14 cellular contexts compared by ENCODE assay signal in the genomic region with DNA sequence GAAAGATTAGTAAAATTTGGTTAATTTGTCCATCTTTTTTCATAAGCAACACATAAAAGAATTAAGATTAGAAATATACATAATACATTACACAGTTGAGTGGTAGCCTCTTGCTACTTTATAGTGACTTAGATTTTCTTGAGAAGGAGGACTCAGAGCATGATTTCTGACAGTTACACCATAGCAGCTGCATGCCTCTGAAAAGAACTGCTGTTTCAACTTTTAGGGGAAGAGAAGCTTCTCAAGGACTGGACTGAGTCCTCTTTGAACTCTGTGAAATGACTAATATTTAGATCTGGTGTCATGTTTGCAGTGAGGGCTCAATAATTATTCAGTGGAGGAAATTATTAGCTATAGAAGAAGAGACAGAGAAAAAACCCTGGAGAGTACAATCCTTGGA.
A peak's percentile ranks its signal among the peaks of the same experiment; 100 is the strongest.
DNase-seq lines count a peak whose midpoint lies in the region; TF ChIP-seq lines count a peak whose summit lies in the region.
"Had no signal": no experiment of that assay in that cellular context is flagged by ENCODE, and none has a peak within 500 bp of the region (broad histone marks: within the 10 kb centered on the region; RNA-seq: fewer than 3 reads in every experiment).

No MANE protein-coding gene starts in this region.

- H3K4me2 ChIP-seq in KMS-11, result peak overlapping the region; percentile 5; the same call in 1 of the 2 replicates

- H3K9me3 ChIP-seq in adipocyte (ENCODE audit: control insufficient read depth, low read length), result no peaks in the 10 kb centered on the region
- H3K9me3 ChIP-seq: HAP-1 had no signal

- H3K4me3 ChIP-seq in KMS-11 (IDR thresholded peaks at IDR 0.05; ENCODE audit: insufficient read depth, low read depth, low read length) (no peak overlapping the region), adipocyte (ENCODE audit: low read length) (no peak overlapping the region), fibroblast of the aortic adventitia (ENCODE audit: low read depth, low read length) (no peak overlapping the region)
- H3K4me3 ChIP-seq: GM12878, HAP-1 had no signal

- H3K36me3 ChIP-seq in KMS-11 (ENCODE audit: insufficient read depth) (no peaks in the 10 kb centered on the region), adipocyte (ENCODE audit: control insufficient read depth, insufficient read depth, low read length, severe bottlenecking) (no peaks in the 10 kb centered on the region)
- H3K36me3 ChIP-seq: HAP-1 had no signal

- no peak overlapping the region for H2AFZ ChIP-seq in KMS-11 (ENCODE audit: low read depth)

- H3K27me3 ChIP-seq in KMS-11 (ENCODE audit: insufficient read depth, low read depth), result no peaks in the 10 kb centered on the region
- no peaks in the 10 kb centered on the region for H3K27me3 ChIP-seq in adipocyte (replicated peaks; ENCODE audit: control insufficient read depth, insufficient read depth, low read length)

- no peaks in the 10 kb centered on the region for H4K20me1 ChIP-seq in KMS-11 (ENCODE audit: insufficient read depth)

- TF ChIP-seq CTCF in KMS-11 (conservative IDR thresholded peaks at IDR 0.05; ENCODE audit: low read depth, low read length) (no peak), fibroblast of the aortic adventitia (IDR thresholded peaks at IDR 0.05; ENCODE audit: insufficient read depth, low read length) (no peak), GM20000 (IDR thresholded peaks at IDR 0.05; ENCODE audit: extremely low read depth, missing control alignments) (no peak)

- DNase-seq in adipocyte (ENCODE audit: low read depth) (peak; percentile 52), fibroblast of the aortic adventitia (ENCODE audit: low read depth) (peak; percentile 26), stromal cell of bone marrow (ENCODE audit: low read depth) (peak; percentile 31), GM20000 (ENCODE audit: low spot score) (no peak), activated gamma-delta T cell treated with Interleukin-2 at 50 U/mL for 16 hours (no peak), NCI-H1105 treated with DMSO at 0.1 percent for 48 hours (lab: John Stamatoyannopoulos, UW) (no peak)
- DNase-seq: C1 segment of cervical spinal cord; Calu3; CD4-positive, alpha-beta T cell; DMS 273 treated with DMSO at 0.1 percent for 48 hours had no signal

- H3K27ac ChIP-seq in KMS-11, result peak overlapping the region; percentile 46; the same call in 1 of the 2 replicates
- H3K27ac ChIP-seq: HL-60 had no signal

- no peaks in the 10 kb centered on the region for H3K79me2 ChIP-seq in KMS-11 (ENCODE audit: insufficient read depth, low read depth)

- H3K9ac ChIP-seq in KMS-11 (no peak overlapping the region), adipocyte (ENCODE audit: low read length) (no peak overlapping the region)

- H3K4me1 ChIP-seq in KMS-11 (ENCODE audit: low read depth, poor library complexity, severe bottlenecking), result peaks cover 25% of the 10 kb centered on the region
- H3K4me1 ChIP-seq in adipocyte (ENCODE audit: control insufficient read depth, insufficient read depth, low read length), result peaks cover 32% of the 10 kb centered on the region
- H3K4me1 ChIP-seq: HAP-1 had no signal

Comparison
In these comparisons a context has a peak if more than half of its experiments do, and no peak if none do; other contexts are left out.
1. DNase-seq: peak in adipocyte (single experiment), fibroblast of the aortic adventitia (single experiment) and stromal cell of bone marrow (single experiment); none in GM20000 (single experiment), activated gamma-delta T cell treated with Interleukin-2 at 50 U/mL for 16 hours (single experiment) and NCI-H1105 treated with DMSO at 0.1 percent for 48 hours (single experiment).